In the genomic region with DNA sequence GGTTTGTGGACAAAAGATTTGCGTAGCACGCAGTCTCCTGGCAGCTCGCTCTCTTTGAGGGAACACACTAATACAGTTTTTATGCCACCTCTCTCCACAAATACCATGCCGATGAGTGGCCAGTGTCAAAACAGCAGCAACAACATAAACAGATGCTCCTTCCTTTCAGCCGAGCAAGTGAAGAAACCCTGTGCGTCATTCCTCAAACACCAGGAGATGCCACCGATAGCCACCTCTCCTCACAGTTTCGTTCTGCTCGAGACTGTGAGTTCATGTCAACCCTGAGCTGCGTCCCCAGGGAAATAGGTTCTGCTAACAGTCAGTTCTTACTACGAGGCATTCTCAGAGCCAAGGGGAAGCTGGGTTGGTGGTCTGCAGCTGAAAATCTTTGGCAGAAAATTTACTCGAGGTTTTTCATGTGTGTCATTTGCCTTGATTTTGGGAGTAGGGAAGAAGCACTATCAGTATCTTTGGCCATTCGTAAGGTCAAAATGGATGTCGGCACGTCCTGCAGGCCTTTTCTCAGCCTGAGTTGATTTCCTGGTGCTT, we compare ENCODE assay signal across 15 cellular contexts. TPM values are rescaled to one million over a fixed set of nuclear protein-coding genes. Genes with fewer than 3 reads are reported as not detected.
DNase-seq lines count a peak whose midpoint lies in the region; ATAC-seq and TF ChIP-seq lines count a peak whose summit lies in the region.
"Had no signal": no experiment of that assay in that cellular context is flagged by ENCODE, and none has a peak within 500 bp of the region (broad histone marks: within the 10 kb centered on the region; RNA-seq: fewer than 3 reads in every experiment).

No MANE protein-coding gene starts in this region.

- H3K4me1 ChIP-seq in Panc1 (ENCODE audit: control insufficient read depth, insufficient read depth, low read length) (no peaks in the 10 kb centered on the region), psoas muscle (no peaks in the 10 kb centered on the region)

- in situ Hi-C loops in Panc1 (cut with HindIII; ENCODE audit: low pct_unique_long_range_greater_than_20kb, low sequenced_read_pairs): no loop called here

- DNase-seq in ELR (ENCODE audit: low read depth) (peak; percentile 99), Panc1 (ENCODE audit: low read depth, low spot score) (peak; percentile 86), dedifferentiated amniotic fluid mesenchymal stem cell (ENCODE audit: extremely low spot score) (peak; percentile 92), psoas muscle (no peak), coronary artery (ENCODE audit: low spot score) (no peak), NCI-H446 (lab: John Stamatoyannopoulos, UW) (no peak), islet precursor cell (no peak)
- DNase-seq: amygdala; kidney; natural killer cell; NCI-H1105; NK-92 treated with Interleukin-12 subunit alpha and Interleukin-12 subunit beta, amount 100 ng/mL, for 24 hours; stimulated activated CD4-positive, alpha-beta T cell treated with anti-CD3 and anti-CD28 coated beads, Interleukin-15, amount 100 ng/mL, for 24 hours had no signal

- H3K4me3 ChIP-seq in Panc1 (ENCODE audit: low read depth in 2 of 2, low read length in 2 of 2) (no peak overlapping the region), psoas muscle (no peak overlapping the region), coronary artery (no peak overlapping the region)

- WGBS in psoas muscle, 3 donors: 59 to 64% (median 60%) methylated on average over 15 of the region's 15 CpGs

- POLR2A ChIA-PET in Panc1 (lab: Charles Lee): no interaction called here

- BruUV-seq in Panc1 (replicated peaks; lab: Mats Ljungman, UMichigan): no TSS peak

- intact Hi-C loops in Panc1 (cut with micrococcal nuclease; ENCODE audit: unreplicated experiment) (no loop called here), psoas muscle (cut with DNase I) (no loop called here)

- H3K36me3 ChIP-seq in Panc1 (ENCODE audit: control insufficient read depth, insufficient read depth, low read length) (no peaks in the 10 kb centered on the region), psoas muscle (ENCODE audit: insufficient read depth in 1 of 2, low read depth in 1 of 2) (no peaks in the 10 kb centered on the region)

- H3K27ac ChIP-seq in Panc1 (ENCODE audit: low read length) (no peak overlapping the region), psoas muscle (no peak overlapping the region), coronary artery (no peak overlapping the region)

- H3K27me3 ChIP-seq in Panc1 (ENCODE audit: control insufficient read depth, insufficient read depth, low read length): no peaks in the 10 kb centered on the region
- H3K27me3 ChIP-seq in psoas muscle (ENCODE audit: insufficient read depth in 3 of 3, low read length in 2 of 3): no peaks in the 10 kb centered on the region

- ATAC-seq in Panc1: peak; percentile 43; the same call in 1 of the 2 replicates
- ATAC-seq in psoas muscle: peak in 3 of 4 donors; percentile 30 to 69 (median 66)
- ATAC-seq in GM19463 (IDR thresholded peaks at IDR 0.05; ENCODE audit: unreplicated experiment): no peak
- ATAC-seq: natural killer cell had no signal

- CTCF ChIA-PET in Panc1 (lab: Charles Lee): no interaction called here

- TF ChIP-seq CTCF in Panc1 (IDR thresholded peaks at IDR 0.05): no peak
- no peak for TF ChIP-seq CTCF in psoas muscle (IDR thresholded peaks at IDR 0.05)
- no peak for TF ChIP-seq CTCF in coronary artery (IDR thresholded peaks at IDR 0.05)

- H3K9me3 ChIP-seq in Panc1 (ENCODE audit: control insufficient read depth, insufficient read depth, low read depth, low read length) (0 out of 2 replicates have a peak, but pooled peaks cover 3% of the 10 kb centered on the region), psoas muscle (no peaks in the 10 kb centered on the region)

RNA-seq across cellular contexts. Expression of gene EYA2, which starts 59.9 kb away (rescaled TPM):
- 1.9 TPM for total RNA-seq in Panc1 (2021; ENCODE audit: unreplicated experiment)
- 1.7 TPM for polyA plus RNA-seq in Panc1 (2012; ENCODE audit: insufficient read length)
- total RNA-seq in psoas muscle: 1 to 10 TPM; 1.6 to 4.0 (median 2.8) TPM
- polyA plus RNA-seq in psoas muscle: 1 to 10 TPM in 2 of 3 donors, under 1 TPM in 1; 0.72 to 3.0 (median 1.1) TPM
- total RNA-seq: epithelial cell of proximal tubule had no signal

Comparison
In these comparisons a context has a peak if more than half of its experiments do, and no peak if none do; other contexts are left out.
1. DNase-seq: peak in ELR (single experiment), Panc1 (single experiment) and dedifferentiated amniotic fluid mesenchymal stem cell (single experiment); none in psoas muscle (0 of 2), coronary artery (single experiment), NCI-H446 (0 of 2) and islet precursor cell (single experiment).